1 cellular context compared by ENCODE assay signal in genomic region chr22:44719586-44720368, GRCh38.
TF ChIP-seq lines count a peak whose summit lies in the region.

No MANE protein-coding gene starts in this region.

TF ChIP-seq in GM23338, 12 proteins besides CTCF, POLR2A, EP300 and RAD21 (continued from another document):
- TF ChIP-seq ZNF462 (CRISPR knock-in tag; IDR thresholded peaks at IDR 0.05) = no peak
- no peak for TF ChIP-seq EZH2phosphoT487 (IDR thresholded peaks at IDR 0.05; ENCODE audit: unreplicated experiment)
- TF ChIP-seq REST (IDR thresholded peaks at IDR 0.05; ENCODE audit: unreplicated experiment) = no peak
- TF ChIP-seq POLR2AphosphoS5 (IDR thresholded peaks at IDR 0.05; ENCODE audit: low read depth) = no peak
- TF ChIP-seq EZH2 (IDR thresholded peaks at IDR 0.05; ENCODE audit: low read depth, unreplicated experiment) = no peak
- TF ChIP-seq STAT1 (IDR thresholded peaks at IDR 0.05; ENCODE audit: unreplicated experiment) = no peak
- no peak for TF ChIP-seq ZNF331 (CRISPR knock-in tag; IDR thresholded peaks at IDR 0.05; ENCODE audit: low read depth)
TF ChIP-seq in GM23338: peak in this region for 0.
